In genomic region chr16:48369765-48370164, GRCh38 we compare ENCODE assay signal across 24 cellular contexts.
"Had no signal": no experiment of that assay in that cellular context is flagged by ENCODE, and none has a peak within 500 bp of the region (broad histone marks: within the 10 kb centered on the region; RNA-seq: fewer than 3 reads in every experiment).

No MANE protein-coding gene starts in this region.

- H3K9me3 ChIP-seq: pancreas, psoas muscle, right atrium auricular region, tibial artery had no signal

- H3K27ac Mint-ChIP-seq: activated CD4-positive, alpha-beta memory T cell treated with anti-CD3 and anti-CD28 coated beads for 36 hours; activated naive CD4-positive, alpha-beta T cell treated with anti-CD3 and anti-CD28 coated beads, Interleukin-2, amount 50 U/mL, for 24 hours; activated T-helper 1 cell treated with anti-CD3 and anti-CD28 coated beads, Interleukin-12 subunit alpha, Interleukin-12 subunit beta, Interleukin-2, Interleukin-4 antibody, amounts not matched to agents 30 ng/mL and 10 ng/mL and 1 ng/mL, durations not matched to agents 14 hours and 24 hours and 36 hours; dendritic cell treated with granulocyte-macrophage colony-stimulating factor and Interleukin-4, amounts not matched to agents 40 ng/mL and 50 ng/mL, for 4 days; natural killer cell; stimulated activated naive CD8-positive, alpha-beta T cell treated with anti-CD3 and anti-CD28 coated beads, Interleukin-15, Interleukin-2, amounts not matched to agents 100 ng/mL and 50 ng/mL, for 24 hours had no signal

- H3K9me3 Mint-ChIP-seq: activated CD4-positive, alpha-beta memory T cell treated with anti-CD3 and anti-CD28 coated beads for 36 hours; activated naive CD4-positive, alpha-beta T cell treated with anti-CD3 and anti-CD28 coated beads, Interleukin-2, amount 50 U/mL, for 24 hours; activated T-helper 1 cell treated with anti-CD3 and anti-CD28 coated beads, Interleukin-12 subunit alpha, Interleukin-12 subunit beta, Interleukin-2, Interleukin-4 antibody, amounts not matched to agents 30 ng/mL and 10 ng/mL and 1 ng/mL, durations not matched to agents 14 hours and 24 hours and 36 hours; brain; dendritic cell treated with granulocyte-macrophage colony-stimulating factor and Interleukin-4, amounts not matched to agents 40 ng/mL and 50 ng/mL, for 4 days; natural killer cell; stimulated activated naive CD8-positive, alpha-beta T cell treated with anti-CD3 and anti-CD28 coated beads, Interleukin-15, Interleukin-2, amounts not matched to agents 100 ng/mL and 50 ng/mL, for 24 hours had no signal

- H3K27ac ChIP-seq: pancreas, psoas muscle, right atrium auricular region, tibial artery had no signal

- DNase-seq: activated CD4-positive, alpha-beta memory T cell treated with anti-CD3 and anti-CD28 coated beads for 36 hours; activated CD4-positive, alpha-beta T cell treated with anti-CD3 and anti-CD28 coated beads for 4 hours; activated CD4-positive, CD25-positive, alpha-beta regulatory T cell; activated gamma-delta T cell treated with Interleukin-2 at 50 U/mL for 16 hours; aorta; effector CD4-positive, alpha-beta T cell; foreskin melanocyte; kidney; midbrain; natural killer cell; pancreas; psoas muscle; stimulated activated CD4-positive, alpha-beta T cell treated with anti-CD3 and anti-CD28 coated beads, Interleukin-4, amount 100 ng/mL, for 4 hours; substantia nigra; T1000; tibial artery had no signal

- ATAC-seq: esophagus mucosa, natural killer cell, pancreas, psoas muscle had no signal

- H3K36me3 Mint-ChIP-seq: activated CD4-positive, alpha-beta memory T cell treated with anti-CD3 and anti-CD28 coated beads for 36 hours; activated naive CD4-positive, alpha-beta T cell treated with anti-CD3 and anti-CD28 coated beads, Interleukin-2, amount 50 U/mL, for 24 hours; natural killer cell had no signal

- H3K4me3 Mint-ChIP-seq: activated CD4-positive, alpha-beta memory T cell treated with anti-CD3 and anti-CD28 coated beads for 36 hours; activated naive CD4-positive, alpha-beta T cell treated with anti-CD3 and anti-CD28 coated beads, Interleukin-2, amount 50 U/mL, for 24 hours; activated T-helper 1 cell treated with anti-CD3 and anti-CD28 coated beads, Interleukin-12 subunit alpha, Interleukin-12 subunit beta, Interleukin-2, Interleukin-4 antibody, amounts not matched to agents 30 ng/mL and 10 ng/mL and 1 ng/mL, durations not matched to agents 14 hours and 24 hours and 36 hours; dendritic cell treated with granulocyte-macrophage colony-stimulating factor and Interleukin-4, amounts not matched to agents 40 ng/mL and 50 ng/mL, for 4 days; natural killer cell; stimulated activated naive CD8-positive, alpha-beta T cell treated with anti-CD3 and anti-CD28 coated beads, Interleukin-15, Interleukin-2, amounts not matched to agents 100 ng/mL and 50 ng/mL, for 24 hours had no signal

- H3K36me3 ChIP-seq: pancreas, right atrium auricular region, tibial artery had no signal

- H3K27me3 ChIP-seq: pancreas, right atrium auricular region, tibial artery had no signal

- H3K27me3 Mint-ChIP-seq: activated CD4-positive, alpha-beta memory T cell treated with anti-CD3 and anti-CD28 coated beads for 36 hours; activated naive CD4-positive, alpha-beta T cell treated with anti-CD3 and anti-CD28 coated beads, Interleukin-2, amount 50 U/mL, for 24 hours; dendritic cell treated with granulocyte-macrophage colony-stimulating factor and Interleukin-4, amounts not matched to agents 40 ng/mL and 50 ng/mL, for 4 days; stimulated activated naive CD8-positive, alpha-beta T cell treated with anti-CD3 and anti-CD28 coated beads, Interleukin-15, Interleukin-2, amounts not matched to agents 100 ng/mL and 50 ng/mL, for 24 hours had no signal

- H3K4me3 ChIP-seq: lung, pancreas, psoas muscle, right atrium auricular region, tibial artery had no signal

- FAIRE-seq: kidney, pancreas had no signal
